ENCODE assay signal across 8 cellular contexts in genomic region chr7:148264933-148265557, GRCh38.
DNase-seq lines count a peak whose midpoint lies in the region; ATAC-seq and TF ChIP-seq lines count a peak whose summit lies in the region.

No MANE protein-coding gene starts in this region.

- TF ChIP-seq POLR2A in erythroblast (IDR thresholded peaks at IDR 0.05; ENCODE audit: low read length): no peak

- no peak overlapping the region for H3K4me3 ChIP-seq in HL-60 (replicated peaks; ENCODE audit: insufficient read depth, low read length)
- no peak overlapping the region for H3K4me3 ChIP-seq in OCI-LY1 (ENCODE audit: low read depth, low read length, poor library complexity, severe bottlenecking)

- DNase-seq in AG08395 (ENCODE audit: low spot score) (peak; percentile 20), HL-60 (ENCODE audit: low read depth in 1 of 2, low spot score in 1 of 2) (peak in 1 of 2 experiments; percentile 13), erythroblast (lab: John Stamatoyannopoulos, UW) (peak; percentile 4 to 16), renal cortical epithelial cell (ENCODE audit: low read depth) (peak; percentile 45), sciatic nerve (ENCODE audit: low spot score) (no peak)

- H3K36me3 ChIP-seq in OCI-LY1 (ENCODE audit: insufficient read depth, low read length): no peaks in the 10 kb centered on the region

- no peak overlapping the region for H3K27ac ChIP-seq in HL-60 (replicated peaks)
- H3K27ac ChIP-seq in OCI-LY1 (ENCODE audit: low read depth, low read length, poor library complexity, severe bottlenecking): no peak overlapping the region

- intact Hi-C loops in sciatic nerve (cut with DNase I): no loop called here

- no peak overlapping the region for H3K4me2 ChIP-seq in OCI-LY1 (ENCODE audit: low read length)

- H4K20me1 ChIP-seq in OCI-LY1 (ENCODE audit: insufficient read depth, low read length): no peaks in the 10 kb centered on the region

- H3K9me3 ChIP-seq in OCI-LY1 (ENCODE audit: low read length): no peaks in the 10 kb centered on the region

- no peaks in the 10 kb centered on the region for H3K4me1 ChIP-seq in OCI-LY1 (ENCODE audit: insufficient read depth, low read length, severe bottlenecking)

- no peaks in the 10 kb centered on the region for H3K79me2 ChIP-seq in OCI-LY1 (ENCODE audit: insufficient read depth, low read length)

- ATAC-seq in sciatic nerve (no peak), GM19023 (IDR thresholded peaks at IDR 0.05; ENCODE audit: unreplicated experiment) (no peak)

- no peak overlapping the region for H2AFZ ChIP-seq in OCI-LY1 (ENCODE audit: low read length)

- H3K9me2 ChIP-seq in OCI-LY1 (ENCODE audit: low read depth, low read length): no peaks in the 10 kb centered on the region

- no peak overlapping the region for H3K9ac ChIP-seq in OCI-LY1 (ENCODE audit: low read length)

- TF ChIP-seq CTCF in GM12874 (IDR thresholded peaks at IDR 0.05; ENCODE audit: insufficient read depth, low read depth, low read length) (peak; percentile 65), HL-60 (IDR thresholded peaks at IDR 0.05; ENCODE audit: insufficient read depth, low read length) (peak; percentile 48), OCI-LY1 (IDR thresholded peaks at IDR 0.05; ENCODE audit: low read length) (peak; percentile 81)

- H3K27me3 ChIP-seq in HL-60 (ENCODE audit: insufficient read depth, poor library complexity, severe bottlenecking) (no peaks in the 10 kb centered on the region), OCI-LY1 (ENCODE audit: insufficient read depth, low read length) (peaks cover 4% of the 10 kb centered on the region; the same call in 1 of the 2 replicates)

- no peaks in the 10 kb centered on the region for H3F3A ChIP-seq in OCI-LY1 (ENCODE audit: insufficient read depth, low read length)
